Comparison of ENCODE assay signal across 22 cellular contexts in the genomic region with DNA sequence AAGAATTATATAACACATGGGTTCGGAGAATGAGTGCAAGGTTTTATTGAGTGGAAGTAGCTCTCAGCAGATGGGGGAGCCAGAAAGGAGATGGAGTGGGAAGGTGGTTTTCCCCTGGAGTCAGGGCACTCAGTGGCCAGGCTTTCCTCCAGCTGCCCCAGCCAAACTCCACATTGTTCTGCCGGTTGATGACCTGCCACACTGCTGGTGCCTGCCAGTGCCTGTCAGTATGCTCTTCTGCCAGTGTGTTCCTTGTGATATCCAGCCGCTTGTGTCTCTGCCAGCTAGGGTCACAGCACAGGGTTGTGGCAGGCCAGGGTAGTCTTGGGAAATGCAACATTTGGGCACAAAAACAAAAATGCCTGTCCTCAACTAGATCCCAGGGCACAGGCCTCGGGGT.
"Had no signal": no experiment of that assay in that cellular context is flagged by ENCODE, and none has a peak within 500 bp of the region (broad histone marks: within the 10 kb centered on the region; RNA-seq: fewer than 3 reads in every experiment).

No MANE protein-coding gene starts in this region.

- ATAC-seq: gastrocnemius medialis, pancreas, sciatic nerve, T-helper 17 cell had no signal

- DNase-seq: activated CD4-positive, alpha-beta memory T cell treated with anti-CD3 and anti-CD28 coated beads for 36 hours; activated CD4-positive, alpha-beta T cell treated with anti-CD3 and anti-CD28 coated beads for 4 hours; activated CD4-positive, CD25-positive, alpha-beta regulatory T cell; activated naive CD4-positive, alpha-beta T cell treated with anti-CD3 and anti-CD28 coated beads for 36 hours; activated naive CD8-positive, alpha-beta T cell treated with anti-CD3 and anti-CD28 coated beads, Interleukin-2, amount 10 ng/mL, durations not matched to agents 7 days and 5 days; activated T-cell treated with anti-CD3 and anti-CD28 coated beads, Interleukin-2, amount 50 U/mL, for 48 hours; amygdala; cerebellar nuclear complex; endodermal cell; esophagus squamous epithelium; gastrocnemius medialis; hypothalamus; midbrain; stimulated activated CD4-positive, alpha-beta T cell treated with anti-CD3 and anti-CD28 coated beads, Interleukin-2, amount 100 ng/mL, for 24 hours; stimulated activated naive CD4-positive, alpha-beta T cell; T-helper 17 cell had no signal

- H3K4me1 ChIP-seq: esophagus squamous epithelium, gastrocnemius medialis, pancreas, vagina had no signal

- H3K27ac ChIP-seq: coronary artery, esophagus squamous epithelium, gastrocnemius medialis, pancreas, thoracic aorta, vagina had no signal

- H3K27me3 ChIP-seq: esophagus squamous epithelium, gastrocnemius medialis, pancreas, vagina had no signal

- H3K4me3 ChIP-seq: coronary artery, esophagus squamous epithelium, gastrocnemius medialis, lung, pancreas, thoracic aorta, vagina had no signal

- H3K36me3 ChIP-seq: esophagus squamous epithelium, gastrocnemius medialis, pancreas, thoracic aorta, vagina had no signal

- H3K9me3 ChIP-seq: esophagus squamous epithelium, gastrocnemius medialis, pancreas, thoracic aorta, vagina had no signal
